ENCODE assay signal across 1 cellular context in the genomic region with DNA sequence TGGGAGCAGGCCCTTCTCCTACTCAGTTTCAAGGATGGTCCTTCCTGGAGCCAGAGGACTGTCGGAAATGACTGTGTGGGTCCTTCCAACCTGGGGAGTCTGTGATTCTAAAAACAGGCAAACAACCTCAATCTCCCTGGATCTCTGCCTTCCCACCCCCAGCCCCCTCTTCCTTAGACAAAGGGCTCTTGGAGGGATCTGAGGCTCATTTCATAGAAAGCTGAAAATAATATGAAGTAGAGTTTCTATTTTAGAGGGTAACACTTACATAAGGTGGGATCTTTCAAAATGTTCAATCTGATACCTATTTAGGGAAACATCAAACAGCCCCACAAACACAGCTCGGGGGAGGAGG.
TF ChIP-seq lines count a peak whose summit lies in the region.

No MANE protein-coding gene starts in this region.

TF ChIP-seq in GM12878, 131 proteins besides CTCF, POLR2A, EP300 and RAD21 (continued from another document):
- TF ChIP-seq BCLAF1 (IDR thresholded peaks at IDR 0.05), result no peak
- no peak for TF ChIP-seq IRF5 (IDR thresholded peaks at IDR 0.05; ENCODE audit: borderline replicate concordance)
- no peak for TF ChIP-seq SREBF1 (IDR thresholded peaks at IDR 0.05; ENCODE audit: low read length)
- TF ChIP-seq, protein P1, sequence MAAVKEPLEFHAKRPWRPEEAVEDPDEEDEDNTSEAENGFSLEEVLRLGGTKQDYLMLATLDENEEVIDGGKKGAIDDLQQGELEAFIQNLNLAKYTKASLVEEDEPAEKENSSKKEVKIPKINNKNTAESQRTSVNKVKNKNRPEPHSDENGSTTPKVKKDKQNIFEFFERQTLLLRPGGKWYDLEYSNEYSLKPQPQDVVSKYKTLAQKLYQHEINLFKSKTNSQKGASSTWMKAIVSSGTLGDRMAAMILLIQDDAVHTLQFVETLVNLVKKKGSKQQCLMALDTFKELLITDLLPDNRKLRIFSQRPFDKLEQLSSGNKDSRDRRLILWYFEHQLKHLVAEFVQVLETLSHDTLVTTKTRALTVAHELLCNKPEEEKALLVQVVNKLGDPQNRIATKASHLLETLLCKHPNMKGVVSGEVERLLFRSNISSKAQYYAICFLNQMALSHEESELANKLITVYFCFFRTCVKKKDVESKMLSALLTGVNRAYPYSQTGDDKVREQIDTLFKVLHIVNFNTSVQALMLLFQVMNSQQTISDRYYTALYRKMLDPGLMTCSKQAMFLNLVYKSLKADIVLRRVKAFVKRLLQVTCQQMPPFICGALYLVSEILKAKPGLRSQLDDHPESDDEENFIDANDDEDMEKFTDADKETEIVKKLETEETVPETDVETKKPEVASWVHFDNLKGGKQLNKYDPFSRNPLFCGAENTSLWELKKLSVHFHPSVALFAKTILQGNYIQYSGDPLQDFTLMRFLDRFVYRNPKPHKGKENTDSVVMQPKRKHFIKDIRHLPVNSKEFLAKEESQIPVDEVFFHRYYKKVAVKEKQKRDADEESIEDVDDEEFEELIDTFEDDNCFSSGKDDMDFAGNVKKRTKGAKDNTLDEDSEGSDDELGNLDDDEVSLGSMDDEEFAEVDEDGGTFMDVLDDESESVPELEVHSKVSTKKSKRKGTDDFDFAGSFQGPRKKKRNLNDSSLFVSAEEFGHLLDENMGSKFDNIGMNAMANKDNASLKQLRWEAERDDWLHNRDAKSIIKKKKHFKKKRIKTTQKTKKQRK (IDR thresholded peaks at IDR 0.05; ENCODE audit: low read depth, low read length), result no peak
